Comparison of ENCODE assay signal across 8 cellular contexts in the genomic region with DNA sequence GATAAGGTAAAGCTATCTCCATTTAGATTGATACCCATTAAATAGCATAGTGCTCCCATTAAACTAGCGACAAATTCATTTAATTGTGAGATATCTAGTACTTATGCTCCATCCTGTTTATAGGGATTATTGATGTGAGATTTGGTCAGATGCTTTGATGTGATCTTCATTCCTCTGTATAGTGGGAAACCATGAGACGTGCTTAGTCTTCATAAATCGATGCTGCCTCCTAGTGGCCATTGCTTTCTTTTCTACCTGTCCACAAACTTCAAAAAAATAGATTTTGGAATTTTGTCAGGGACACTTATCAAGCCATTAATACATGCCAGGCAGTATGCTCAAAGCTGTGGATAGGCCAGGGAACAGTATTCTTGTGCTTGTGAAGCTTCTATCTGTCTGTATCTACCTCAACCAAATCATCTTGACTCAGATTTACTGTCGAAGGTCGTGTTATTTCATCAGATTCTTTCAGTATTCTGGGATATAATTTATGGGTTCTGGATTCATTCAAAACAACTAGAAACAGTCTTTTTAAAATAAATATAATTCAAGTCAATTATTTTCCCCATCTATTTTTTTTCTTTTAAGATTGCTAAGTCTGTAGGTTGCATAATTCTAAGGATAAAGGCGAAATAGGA. TPM values are rescaled to one million over a fixed set of nuclear protein-coding genes. Genes with fewer than 3 reads are reported as not detected.
A peak's percentile ranks its signal among the peaks of the same experiment; 100 is the strongest.
DNase-seq lines count a peak whose midpoint lies in the region; ATAC-seq and TF ChIP-seq lines count a peak whose summit lies in the region.

No MANE protein-coding gene starts in this region.

- no peaks in the 10 kb centered on the region for H3K9me3 ChIP-seq in OCI-LY3 (ENCODE audit: insufficient read depth, low read length)

- H3K4me3 Mint-ChIP-seq in activated naive CD8-positive, alpha-beta T cell treated with anti-CD3 and anti-CD28 coated beads for 36 hours = no peak overlapping the region

- no peaks in the 10 kb centered on the region for H3K79me2 ChIP-seq in OCI-LY3 (ENCODE audit: low read length)

- H3K4me1 ChIP-seq in OCI-LY3 (ENCODE audit: low read length) = no peaks in the 10 kb centered on the region

- peaks cover 25% of the 10 kb centered on the region for H3K36me3 ChIP-seq in OCI-LY3 (replicated peaks; ENCODE audit: low read depth, low read length)

- H3K27ac Mint-ChIP-seq in activated naive CD8-positive, alpha-beta T cell treated with anti-CD3 and anti-CD28 coated beads for 36 hours = no peak overlapping the region

- intact Hi-C loops in left ventricle myocardium superior (cut with micrococcal nuclease) = no loop called here

- DNase-seq in GDM1 (lab: John Stamatoyannopoulos, UW) (peak; percentile 16), HuH-7 (ENCODE audit: low spot score) (peak; percentile 13), left ventricle myocardium superior (no peak), retinal pigment epithelial cell (ENCODE audit: low read depth) (no peak), cerebellar nuclear complex (lab: John Stamatoyannopoulos, UW) (no peak)
- DNase-seq in activated naive CD8-positive, alpha-beta T cell treated with anti-CD3 and anti-CD28 coated beads for 36 hours = peak; percentile 21

- TF ChIP-seq CTCF in OCI-LY3 (IDR thresholded peaks at IDR 0.05; ENCODE audit: low read depth, low read length) (peak; percentile 84), retinal pigment epithelial cell (conservative IDR thresholded peaks at IDR 0.05; ENCODE audit: low read depth, low read length) (peak; percentile 80)

- H3K9me3 Mint-ChIP-seq in activated naive CD8-positive, alpha-beta T cell treated with anti-CD3 and anti-CD28 coated beads for 36 hours = no peaks in the 10 kb centered on the region

- H4K20me1 ChIP-seq in OCI-LY3 (ENCODE audit: insufficient read depth, low read length) = no peaks in the 10 kb centered on the region

- H3K4me3 ChIP-seq in OCI-LY3 (ENCODE audit: low read length) (no peak overlapping the region), retinal pigment epithelial cell (ENCODE audit: low read length) (no peak overlapping the region)

- H3K4me2 ChIP-seq in OCI-LY3 (ENCODE audit: low read length) = no peak overlapping the region

- no peak overlapping the region for H3K27ac ChIP-seq in OCI-LY3 (ENCODE audit: low read length)

- H3K27me3 ChIP-seq in OCI-LY3 (ENCODE audit: low read depth, low read length) = no peaks in the 10 kb centered on the region

- H3K4me1 Mint-ChIP-seq in activated naive CD8-positive, alpha-beta T cell treated with anti-CD3 and anti-CD28 coated beads for 36 hours = peaks cover 12% of the 10 kb centered on the region

- H3K9ac ChIP-seq in OCI-LY3 (ENCODE audit: low read length) = no peak overlapping the region

- no peaks in the 10 kb centered on the region for H3K27me3 Mint-ChIP-seq in activated naive CD8-positive, alpha-beta T cell treated with anti-CD3 and anti-CD28 coated beads for 36 hours

- no peak overlapping the region for H2AFZ ChIP-seq in OCI-LY3 (ENCODE audit: low read depth, low read length)

- ATAC-seq in GM21529 (IDR thresholded peaks at IDR 0.05; ENCODE audit: unreplicated experiment) (peak; percentile 81), left ventricle myocardium superior (peak; percentile 66)

- H3K36me3 Mint-ChIP-seq in activated naive CD8-positive, alpha-beta T cell treated with anti-CD3 and anti-CD28 coated beads for 36 hours = peaks cover 8% of the 10 kb centered on the region

RNA-seq across cellular contexts. Expression of gene LSM8, which starts 12.0 kb away (rescaled TPM):
- total RNA-seq in activated naive CD8-positive, alpha-beta T cell treated with anti-CD3 and anti-CD28 coated beads for 36 hours = 10 to 100 TPM; 46.2 to 46.5 TPM
- total RNA-seq in left ventricle myocardium superior = 22.8 TPM

RNA-seq across cellular contexts. Expression of gene ANKRD7, which starts 28.5 kb away (rescaled TPM):
- total RNA-seq in activated naive CD8-positive, alpha-beta T cell treated with anti-CD3 and anti-CD28 coated beads for 36 hours = 1 to 10 TPM; 1.6 to 1.9 TPM
- 0.59 TPM for total RNA-seq in left ventricle myocardium superior

Comparison
In these comparisons a context has a peak if more than half of its experiments do, and no peak if none do; other contexts are left out.
1. DNase-seq: peak in GDM1 (single experiment), HuH-7 (single experiment) and activated naive CD8-positive, alpha-beta T cell treated with anti-CD3 and anti-CD28 coated beads for 36 hours (single experiment); none in left ventricle myocardium superior (single experiment), retinal pigment epithelial cell (single experiment) and cerebellar nuclear complex (0 of 2).